9 cellular contexts compared by ENCODE assay signal in genomic region chr2:26849056-26850001, GRCh38. TPM values are rescaled to one million over a fixed set of nuclear protein-coding genes. Genes with fewer than 3 reads are reported as not detected.
DNase-seq lines count a peak whose midpoint lies in the region; ATAC-seq and TF ChIP-seq lines count a peak whose summit lies in the region.
"Had no signal": no experiment of that assay in that cellular context is flagged by ENCODE, and none has a peak within 500 bp of the region (broad histone marks: within the 10 kb centered on the region; RNA-seq: fewer than 3 reads in every experiment).

No MANE protein-coding gene starts in this region.

- TF ChIP-seq POLR2A in lower leg skin (IDR thresholded peaks at IDR 0.05) = no peak

- no peak for DNase-seq in left ventricle myocardium inferior
- no peak for DNase-seq in Right ventricle myocardium superior
- no peak for DNase-seq in activated CD4-positive, alpha-beta T cell treated with anti-CD3 and anti-CD28 coated beads, Interleukin-2, amount 10 ng/mL, durations not matched to agents 7 days and 5 days
- DNase-seq in lower leg skin (ENCODE audit: low spot score in 2 of 2) = no peak

- H3K4me1 ChIP-seq in left ventricle myocardium inferior (peaks cover 55% of the 10 kb centered on the region), iPS-15b (ENCODE audit: control insufficient read depth, insufficient read depth, low read length) (peaks cover 4% of the 10 kb centered on the region), thymus (ENCODE audit: control insufficient read depth, insufficient read depth, low read length) (peaks cover 15% of the 10 kb centered on the region)

- ATAC-seq in Right ventricle myocardium superior (ENCODE audit: poor library complexity) (no peak), HG02973 (IDR thresholded peaks at IDR 0.05; ENCODE audit: unreplicated experiment) (no peak), GM21360 (IDR thresholded peaks at IDR 0.05; ENCODE audit: unreplicated experiment) (no peak)

- no peaks in the 10 kb centered on the region for H3K36me3 Mint-ChIP-seq in activated CD4-positive, alpha-beta T cell treated with anti-CD3 and anti-CD28 coated beads, Interleukin-2, amount 10 ng/mL, durations not matched to agents 7 days and 5 days (ENCODE audit: low read depth)

- H3K9me3 ChIP-seq in left ventricle myocardium inferior (replicated peaks) = no peaks in the 10 kb centered on the region
- H3K9me3 ChIP-seq in iPS-15b (ENCODE audit: control insufficient read depth, insufficient read depth, low read length) = no peaks in the 10 kb centered on the region
- peaks cover 1% of the 10 kb centered on the region for H3K9me3 ChIP-seq in thymus (ENCODE audit: control insufficient read depth)

- intact Hi-C loops in left ventricle myocardium inferior (cut with micrococcal nuclease) = loop anchor here (5.0 kb wide), 1 partner anchor 93 kb away; no protein-coding TSS in a partner anchor
- intact Hi-C loops in Right ventricle myocardium superior (cut with DNase I) = loop anchor here (5.0 kb wide), 2 partner anchors 73 to 93 kb away; no protein-coding TSS in a partner anchor
- intact Hi-C loops in lower leg skin (cut with DNase I; ENCODE audit: low total_unique reads) = no loop called here

- TF ChIP-seq CTCF in left ventricle myocardium inferior (IDR thresholded peaks at IDR 0.05; ENCODE audit: borderline replicate concordance) = no peak
- no peak for TF ChIP-seq CTCF in lower leg skin (IDR thresholded peaks at IDR 0.05)

- POLR2A ChIA-PET in activated CD4-positive, alpha-beta T cell treated with anti-CD3 and anti-CD28 coated beads, Interleukin-2, amount 10 ng/mL, durations not matched to agents 7 days and 5 days (lab: Charles Lee) = no interaction called here

- peak overlapping the region; percentile 61 for H3K4me3 ChIP-seq in left ventricle myocardium inferior
- H3K4me3 ChIP-seq in iPS-15b (ENCODE audit: low read depth, low read length) = peak overlapping the region; percentile 60
- H3K4me3 ChIP-seq in thymus (ENCODE audit: low read length) = peak overlapping the region; percentile 23
- no peak overlapping the region for H3K4me3 ChIP-seq in lower leg skin (ENCODE audit: low read depth, poor library complexity, severe bottlenecking)

- WGBS in thymus = 1% methylated on average over 76 of the region's 76 CpGs
- WGBS in lower leg skin, 2 donors = 2 to 3% methylated on average over 25 to 30 of the region's 76 CpGs

- H3K9ac ChIP-seq in iPS-15b (ENCODE audit: low read depth, low read length) = no peak overlapping the region

- H3K27ac ChIP-seq in left ventricle myocardium inferior (replicated peaks) (no peak overlapping the region), thymus (ENCODE audit: low read depth) (no peak overlapping the region)

- H3K27me3 Mint-ChIP-seq in activated CD4-positive, alpha-beta T cell treated with anti-CD3 and anti-CD28 coated beads, Interleukin-2, amount 10 ng/mL, durations not matched to agents 7 days and 5 days = peaks cover 64% of the 10 kb centered on the region

- H3K27me3 ChIP-seq in left ventricle myocardium inferior (ENCODE audit: low read depth) = peaks cover 96% of the 10 kb centered on the region
- H3K27me3 ChIP-seq in iPS-15b (ENCODE audit: control insufficient read depth, insufficient read depth, low read length) = peaks cover 74% of the 10 kb centered on the region
- peaks cover 66% of the 10 kb centered on the region for H3K27me3 ChIP-seq in thymus (ENCODE audit: control insufficient read depth, insufficient read depth)

- H3K9me3 Mint-ChIP-seq in activated CD4-positive, alpha-beta T cell treated with anti-CD3 and anti-CD28 coated beads, Interleukin-2, amount 10 ng/mL, durations not matched to agents 7 days and 5 days = no peaks in the 10 kb centered on the region

- no peaks in the 10 kb centered on the region for H3K36me3 ChIP-seq in left ventricle myocardium inferior
- no peaks in the 10 kb centered on the region for H3K36me3 ChIP-seq in iPS-15b (ENCODE audit: control insufficient read depth, insufficient read depth, low read length)
- H3K36me3 ChIP-seq in thymus (ENCODE audit: control insufficient read depth, insufficient read depth) = no peaks in the 10 kb centered on the region

- H3K27ac Mint-ChIP-seq in activated CD4-positive, alpha-beta T cell treated with anti-CD3 and anti-CD28 coated beads, Interleukin-2, amount 10 ng/mL, durations not matched to agents 7 days and 5 days = no peak overlapping the region

- CTCF ChIA-PET in activated CD4-positive, alpha-beta T cell treated with anti-CD3 and anti-CD28 coated beads, Interleukin-2, amount 10 ng/mL, durations not matched to agents 7 days and 5 days (lab: Charles Lee) = interaction anchor here (0.6 to 1.1 kb wide), 4 partner anchors 39 to 833 kb away, joined by 3 read pairs; partner anchors contain the start of gene SLC30A3

- peaks cover 12% of the 10 kb centered on the region for H3K4me1 Mint-ChIP-seq in activated CD4-positive, alpha-beta T cell treated with anti-CD3 and anti-CD28 coated beads, Interleukin-2, amount 10 ng/mL, durations not matched to agents 7 days and 5 days

- peak overlapping the region; percentile 40 for H3K4me3 Mint-ChIP-seq in activated CD4-positive, alpha-beta T cell treated with anti-CD3 and anti-CD28 coated beads, Interleukin-2, amount 10 ng/mL, durations not matched to agents 7 days and 5 days

RNA-seq across cellular contexts. Expression of gene DPYSL5, which starts 1.4 kb away (rescaled TPM):
- not detected for total RNA-seq in left ventricle myocardium inferior
- not detected for total RNA-seq in Right ventricle myocardium superior
- not detected for total RNA-seq in activated CD4-positive, alpha-beta T cell treated with anti-CD3 and anti-CD28 coated beads, Interleukin-2, amount 10 ng/mL, durations not matched to agents 7 days and 5 days
- 0.16 TPM for polyA plus RNA-seq in thymus
- not detected for total RNA-seq in lower leg skin
- total RNA-seq: LHCN-M2 had no signal
